ENCODE assay signal across 10 cellular contexts in genomic region chr4:129545599-129546278, GRCh38.
A peak's percentile ranks its signal among the peaks of the same experiment; 100 is the strongest.
DNase-seq lines count a peak whose midpoint lies in the region; ATAC-seq and TF ChIP-seq lines count a peak whose summit lies in the region.
"Had no signal": no experiment of that assay in that cellular context is flagged by ENCODE, and none has a peak within 500 bp of the region (broad histone marks: within the 10 kb centered on the region; RNA-seq: fewer than 3 reads in every experiment).

No MANE protein-coding gene starts in this region.

- peaks cover 0 to 10% (median 8%) of the 10 kb centered on the region in 5 donors for H3K4me1 ChIP-seq in subcutaneous abdominal adipose tissue (ENCODE audit: control insufficient read depth in 5 of 5, insufficient read depth in 5 of 5, low read length in 5 of 5)

- no peak overlapping the region for H3K9ac ChIP-seq in subcutaneous abdominal adipose tissue (ENCODE audit: low read length in 5 of 5)

- H3K36me3 ChIP-seq in subcutaneous abdominal adipose tissue (ENCODE audit: control insufficient read depth in 5 of 5, insufficient read depth in 5 of 5, low read length in 5 of 5): no peaks in the 10 kb centered on the region

- no peak for TF ChIP-seq CTCF in choroid plexus epithelial cell (conservative IDR thresholded peaks at IDR 0.05; ENCODE audit: low read depth, low read length)

- peak; percentile 74 for DNase-seq in NCI-H748 (lab: John Stamatoyannopoulos, UW; ENCODE audit: unreplicated experiment)
- DNase-seq in choroid plexus epithelial cell (ENCODE audit: low read depth): peak; percentile 35
- peak; percentile 4 for DNase-seq in left kidney (ENCODE audit: low read depth, low spot score)
- DNase-seq in putamen (ENCODE audit: low spot score): no peak
- DNase-seq in OCI-M1 (lab: John Stamatoyannopoulos, UW): no peak
- DNase-seq: effector CD4-positive, alpha-beta T cell; GDM1; NCI-H526 had no signal

- no peaks in the 10 kb centered on the region for H3K9me3 ChIP-seq in subcutaneous abdominal adipose tissue (ENCODE audit: control insufficient read depth in 5 of 5, low read length in 5 of 5)

- H3K27me3 ChIP-seq in subcutaneous abdominal adipose tissue (ENCODE audit: control insufficient read depth in 5 of 5, insufficient read depth in 4 of 5, low read length in 5 of 5): no peaks in the 10 kb centered on the region

- H3K4me3 ChIP-seq in choroid plexus epithelial cell (ENCODE audit: low read depth, low read length): no peak overlapping the region
- H3K4me3 ChIP-seq in subcutaneous abdominal adipose tissue (ENCODE audit: low read depth in 1 of 5, low read length in 5 of 5): peak overlapping the region in 1 of 5 donors; percentile 17

- no peak for ATAC-seq in GM18909 (IDR thresholded peaks at IDR 0.05; ENCODE audit: poor library complexity, unreplicated experiment)

- H3K27ac ChIP-seq in subcutaneous abdominal adipose tissue (ENCODE audit: low read depth, low read length): peak overlapping the region; percentile 24

Comparison
In these comparisons a context has a peak if more than half of its experiments do, and no peak if none do; other contexts are left out.
1. DNase-seq: peak in NCI-H748 (single experiment), choroid plexus epithelial cell (single experiment) and left kidney (single experiment); none in putamen (single experiment) and OCI-M1 (single experiment).